ENCODE assay signal across 2 cellular contexts in the genomic region with DNA sequence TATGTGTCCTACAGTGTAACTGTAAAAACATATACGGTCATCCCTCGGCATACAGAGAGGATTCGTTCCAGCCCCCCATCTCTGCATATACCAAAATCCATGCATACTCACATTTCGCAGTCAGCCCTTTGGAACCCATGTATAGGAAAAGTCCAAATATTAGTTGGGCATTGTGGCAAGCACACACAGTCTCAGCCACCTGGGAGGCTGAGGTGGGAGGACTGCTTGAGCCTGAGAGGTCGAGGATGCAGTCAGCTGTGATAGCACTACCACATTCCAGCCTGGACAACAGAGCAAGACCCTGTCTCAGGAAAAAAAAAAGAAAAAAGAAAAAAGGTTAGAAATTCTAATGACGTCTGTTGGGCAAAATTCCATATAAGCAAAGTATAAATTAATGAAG.
TF ChIP-seq lines count a peak whose summit lies in the region.

No MANE protein-coding gene starts in this region.

TF ChIP-seq in A549, 52 proteins besides CTCF, POLR2A, EP300 and RAD21:
- TF ChIP-seq MAX (IDR thresholded peaks at IDR 0.05) (no peak), RFX5 (IDR thresholded peaks at IDR 0.05) (no peak), ESRRA (IDR thresholded peaks at IDR 0.05; ENCODE audit: borderline replicate concordance, low read length) (no peak), NFE2L2 (conservative IDR thresholded peaks at IDR 0.05; ENCODE audit: low read length) (no peak), HOXB13 (CRISPR knock-in tag; IDR thresholded peaks at IDR 0.05; ENCODE audit: low read depth) (no peak), CBX8 (IDR thresholded peaks at IDR 0.05) (no peak), FOSL2 (IDR thresholded peaks at IDR 0.05) (no peak), FOSL2 (CRISPR knock-in tag; IDR thresholded peaks at IDR 0.05) (no peak), TP53 (CRISPR knock-in tag; IDR thresholded peaks at IDR 0.05) (no peak), NPAS2 (CRISPR knock-in tag; IDR thresholded peaks at IDR 0.05; ENCODE audit: borderline replicate concordance) (no peak), MYC (IDR thresholded peaks at IDR 0.05; ENCODE audit: borderline replicate concordance, low read length) (no peak), CEBPB (IDR thresholded peaks at IDR 0.05) (no peak), RNF2 (IDR thresholded peaks at IDR 0.05; ENCODE audit: borderline replicate concordance, low read depth) (no peak), TFCP2L1 (CRISPR knock-in tag; IDR thresholded peaks at IDR 0.05) (no peak)
- TF ChIP-seq, protein P1, sequence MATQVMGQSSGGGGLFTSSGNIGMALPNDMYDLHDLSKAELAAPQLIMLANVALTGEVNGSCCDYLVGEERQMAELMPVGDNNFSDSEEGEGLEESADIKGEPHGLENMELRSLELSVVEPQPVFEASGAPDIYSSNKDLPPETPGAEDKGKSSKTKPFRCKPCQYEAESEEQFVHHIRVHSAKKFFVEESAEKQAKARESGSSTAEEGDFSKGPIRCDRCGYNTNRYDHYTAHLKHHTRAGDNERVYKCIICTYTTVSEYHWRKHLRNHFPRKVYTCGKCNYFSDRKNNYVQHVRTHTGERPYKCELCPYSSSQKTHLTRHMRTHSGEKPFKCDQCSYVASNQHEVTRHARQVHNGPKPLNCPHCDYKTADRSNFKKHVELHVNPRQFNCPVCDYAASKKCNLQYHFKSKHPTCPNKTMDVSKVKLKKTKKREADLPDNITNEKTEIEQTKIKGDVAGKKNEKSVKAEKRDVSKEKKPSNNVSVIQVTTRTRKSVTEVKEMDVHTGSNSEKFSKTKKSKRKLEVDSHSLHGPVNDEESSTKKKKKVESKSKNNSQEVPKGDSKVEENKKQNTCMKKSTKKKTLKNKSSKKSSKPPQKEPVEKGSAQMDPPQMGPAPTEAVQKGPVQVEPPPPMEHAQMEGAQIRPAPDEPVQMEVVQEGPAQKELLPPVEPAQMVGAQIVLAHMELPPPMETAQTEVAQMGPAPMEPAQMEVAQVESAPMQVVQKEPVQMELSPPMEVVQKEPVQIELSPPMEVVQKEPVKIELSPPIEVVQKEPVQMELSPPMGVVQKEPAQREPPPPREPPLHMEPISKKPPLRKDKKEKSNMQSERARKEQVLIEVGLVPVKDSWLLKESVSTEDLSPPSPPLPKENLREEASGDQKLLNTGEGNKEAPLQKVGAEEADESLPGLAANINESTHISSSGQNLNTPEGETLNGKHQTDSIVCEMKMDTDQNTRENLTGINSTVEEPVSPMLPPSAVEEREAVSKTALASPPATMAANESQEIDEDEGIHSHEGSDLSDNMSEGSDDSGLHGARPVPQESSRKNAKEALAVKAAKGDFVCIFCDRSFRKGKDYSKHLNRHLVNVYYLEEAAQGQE (IDR thresholded peaks at IDR 0.05): no peak

TF ChIP-seq in HCT116, 20 proteins besides CTCF, POLR2A, EP300 and RAD21:
- TF ChIP-seq, protein P1 (IDR thresholded peaks at IDR 0.05; ENCODE audit: low read depth): no peak
- TF ChIP-seq CBX3 (IDR thresholded peaks at IDR 0.05; ENCODE audit: low read depth) (no peak), FOSL1 (IDR thresholded peaks at IDR 0.05; ENCODE audit: low read depth) (no peak), MAX (IDR thresholded peaks at IDR 0.05) (no peak), SIN3A (IDR thresholded peaks at IDR 0.05; ENCODE audit: low read depth) (no peak), EZH2phosphoT487 (IDR thresholded peaks at IDR 0.05; ENCODE audit: borderline replicate concordance) (no peak), ZBTB33 (IDR thresholded peaks at IDR 0.05; ENCODE audit: extremely low read depth, insufficient replicate concordance, low read length) (no peak), JUND (IDR thresholded peaks at IDR 0.05) (no peak), EGR1 (IDR thresholded peaks at IDR 0.05; ENCODE audit: low read depth) (no peak), TCF7L2 (IDR thresholded peaks at IDR 0.05; ENCODE audit: borderline replicate concordance, extremely low read depth, insufficient read depth, insufficient read length) (no peak)
